Comparison of ENCODE assay signal across 30 cellular contexts in genomic region chr13:51742611-51743010, GRCh38.
"Had no signal": no experiment of that assay in that cellular context is flagged by ENCODE, and none has a peak within 500 bp of the region (broad histone marks: within the 10 kb centered on the region; RNA-seq: fewer than 3 reads in every experiment).

No MANE protein-coding gene starts in this region.

- H3K4me1 ChIP-seq: ascending aorta, foreskin keratinocyte, gastrocnemius medialis had no signal

- H3K27me3 ChIP-seq: ascending aorta, brain microvascular endothelial cell, dorsolateral prefrontal cortex, foreskin keratinocyte, gastrocnemius medialis had no signal

- H3K9me3 ChIP-seq: gastrocnemius medialis had no signal

- H3K36me3 ChIP-seq: gastrocnemius medialis had no signal

- DNase-seq: activated CD4-positive, alpha-beta memory T cell treated with anti-CD3 and anti-CD28 coated beads, Interleukin-2, amount 10 ng/mL, durations not matched to agents 7 days and 5 days; activated CD4-positive, alpha-beta T cell treated with anti-CD3 and anti-CD28 coated beads for 1 hour; activated CD4-positive, alpha-beta T cell treated with anti-CD3 and anti-CD28 coated beads for 4 hours; activated CD4-positive, alpha-beta T cell treated with anti-CD3 and anti-CD28 coated beads, Interleukin-2, amount 10 ng/mL, durations not matched to agents 7 days and 5 days; activated CD4-positive, alpha-beta T cell treated with anti-CD3 and anti-CD28 coated beads, Interleukin-2, amount 50 U/mL, for 4 hours; activated CD8-positive, alpha-beta memory T cell treated with anti-CD3 and anti-CD28 coated beads, Interleukin-2, amount 50 U/mL, for 48 hours; activated gamma-delta T cell; activated naive CD4-positive, alpha-beta T cell; activated naive CD4-positive, alpha-beta T cell treated with anti-CD3 and anti-CD28 coated beads, Interleukin-2, amount 10 ng/mL, durations not matched to agents 7 days and 5 days; activated naive CD8-positive, alpha-beta T cell treated with anti-CD3 and anti-CD28 coated beads, Interleukin-2, amount 10 ng/mL, durations not matched to agents 7 days and 5 days; activated T-cell treated with anti-CD3 and anti-CD28 coated beads for 4 hours; activated T-cell treated with anti-CD3 and anti-CD28 coated beads, Interleukin-2, amount 50 U/mL, for 24 hours; activated T-cell treated with anti-CD3 and anti-CD28 coated beads, Interleukin-2, amount 50 U/mL, for 72 hours; brain microvascular endothelial cell; dorsolateral prefrontal cortex; effector memory CD4-positive, alpha-beta T cell; endodermal cell; foreskin keratinocyte; gastrocnemius medialis; T-helper 1 cell; T-helper 2 cell had no signal

- H3K27me3 Mint-ChIP-seq: activated CD4-positive, alpha-beta memory T cell treated with anti-CD3 and anti-CD28 coated beads, Interleukin-2, amount 10 ng/mL, durations not matched to agents 7 days and 5 days; activated CD4-positive, alpha-beta T cell treated with anti-CD3 and anti-CD28 coated beads, Interleukin-2, amount 10 ng/mL, durations not matched to agents 7 days and 5 days; activated naive CD4-positive, alpha-beta T cell treated with anti-CD3 and anti-CD28 coated beads, Interleukin-2, amount 10 ng/mL, durations not matched to agents 7 days and 5 days; activated naive CD8-positive, alpha-beta T cell treated with anti-CD3 and anti-CD28 coated beads, Interleukin-2, amount 10 ng/mL, durations not matched to agents 7 days and 5 days; activated T-cell treated with anti-CD3 and anti-CD28 coated beads, Interleukin-2, amount 50 U/mL, for 24 hours; central memory CD8-positive, alpha-beta T cell; dendritic cell treated with granulocyte-macrophage colony-stimulating factor and Interleukin-4, amounts not matched to agents 40 ng/mL and 50 ng/mL, for 4 days had no signal

- FAIRE-seq: bronchial epithelial cell had no signal

- H3K4me1 Mint-ChIP-seq: endodermal cell, WTC11 had no signal

- ATAC-seq: activated naive CD4-positive, alpha-beta T cell treated with anti-CD3 and anti-CD28 coated beads, Interleukin-2, amount 50 U/mL, for 72 hours; activated T-cell treated with anti-CD3 and anti-CD28 coated beads, Interleukin-2, amount 50 U/mL, for 72 hours; esophagus mucosa; foreskin keratinocyte; gastrocnemius medialis; WTC11 had no signal

- H3K27ac Mint-ChIP-seq: activated CD4-positive, alpha-beta memory T cell treated with anti-CD3 and anti-CD28 coated beads, Interleukin-2, amount 10 ng/mL, durations not matched to agents 7 days and 5 days; activated CD4-positive, alpha-beta T cell treated with anti-CD3 and anti-CD28 coated beads, Interleukin-2, amount 10 ng/mL, durations not matched to agents 7 days and 5 days; activated naive CD4-positive, alpha-beta T cell treated with anti-CD3 and anti-CD28 coated beads, Interleukin-2, amount 10 ng/mL, durations not matched to agents 7 days and 5 days; activated naive CD4-positive, alpha-beta T cell treated with anti-CD3 and anti-CD28 coated beads, Interleukin-2, amount 50 U/mL, for 72 hours; activated naive CD8-positive, alpha-beta T cell treated with anti-CD3 and anti-CD28 coated beads, Interleukin-2, amount 10 ng/mL, durations not matched to agents 7 days and 5 days; activated T-cell treated with anti-CD3 and anti-CD28 coated beads, Interleukin-2, amount 50 U/mL, for 24 hours; activated T-cell treated with anti-CD3 and anti-CD28 coated beads, Interleukin-2, amount 50 U/mL, for 72 hours; dendritic cell treated with granulocyte-macrophage colony-stimulating factor and Interleukin-4, amounts not matched to agents 40 ng/mL and 50 ng/mL, for 4 days; endodermal cell; WTC11 had no signal

- H3K9me3 Mint-ChIP-seq: activated T-cell treated with anti-CD3 and anti-CD28 coated beads, Interleukin-2, amount 50 U/mL, for 24 hours; activated T-cell treated with anti-CD3 and anti-CD28 coated beads, Interleukin-2, amount 50 U/mL, for 72 hours; central memory CD8-positive, alpha-beta T cell had no signal

- H3K27ac ChIP-seq: ascending aorta, brain microvascular endothelial cell, foreskin keratinocyte, gastrocnemius medialis, VCaP had no signal

- H3K4me3 Mint-ChIP-seq: activated CD4-positive, alpha-beta memory T cell treated with anti-CD3 and anti-CD28 coated beads, Interleukin-2, amount 10 ng/mL, durations not matched to agents 7 days and 5 days; activated CD4-positive, alpha-beta T cell treated with anti-CD3 and anti-CD28 coated beads, Interleukin-2, amount 10 ng/mL, durations not matched to agents 7 days and 5 days; activated naive CD4-positive, alpha-beta T cell treated with anti-CD3 and anti-CD28 coated beads, Interleukin-2, amount 10 ng/mL, durations not matched to agents 7 days and 5 days; activated naive CD8-positive, alpha-beta T cell treated with anti-CD3 and anti-CD28 coated beads, Interleukin-2, amount 10 ng/mL, durations not matched to agents 7 days and 5 days; activated T-cell treated with anti-CD3 and anti-CD28 coated beads, Interleukin-2, amount 50 U/mL, for 24 hours; activated T-cell treated with anti-CD3 and anti-CD28 coated beads, Interleukin-2, amount 50 U/mL, for 72 hours; central memory CD8-positive, alpha-beta T cell; dendritic cell treated with granulocyte-macrophage colony-stimulating factor and Interleukin-4, amounts not matched to agents 40 ng/mL and 50 ng/mL, for 4 days; endodermal cell; WTC11 had no signal

- H3K4me3 ChIP-seq: ascending aorta, coronary artery, dorsolateral prefrontal cortex, gastrocnemius medialis had no signal
